Comparison of ENCODE assay signal across 1 cellular context in the genomic region with DNA sequence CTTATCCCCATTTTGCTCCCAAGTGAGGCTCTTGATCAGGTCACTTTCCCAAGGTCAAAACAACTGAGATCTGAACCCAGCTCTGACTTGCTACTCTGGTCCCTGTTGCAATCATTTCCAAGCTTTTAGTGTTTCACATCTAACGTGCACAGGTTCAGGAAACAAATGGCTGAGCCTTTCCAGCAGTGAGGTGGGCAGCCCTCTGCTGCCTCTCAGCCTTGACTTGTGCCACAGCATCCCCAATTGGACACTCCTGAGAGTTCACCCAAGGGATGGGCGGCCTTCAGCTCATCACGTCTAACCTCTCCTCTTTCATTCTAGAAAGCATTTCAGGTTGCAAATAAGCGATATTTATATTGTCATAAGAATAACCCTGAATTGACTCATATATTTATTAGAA.
TF ChIP-seq lines count a peak whose summit lies in the region.

No MANE protein-coding gene starts in this region.

TF ChIP-seq in GM23338, 12 proteins besides CTCF, POLR2A, EP300 and RAD21 (continued from another document):
- TF ChIP-seq EZH2phosphoT487 (IDR thresholded peaks at IDR 0.05; ENCODE audit: unreplicated experiment) (no peak), STAT1 (IDR thresholded peaks at IDR 0.05; ENCODE audit: unreplicated experiment) (no peak), ZNF114 (CRISPR knock-in tag; IDR thresholded peaks at IDR 0.05) (no peak), ZNF331 (CRISPR knock-in tag; IDR thresholded peaks at IDR 0.05; ENCODE audit: low read depth) (no peak)
- TF ChIP-seq, protein P1, sequence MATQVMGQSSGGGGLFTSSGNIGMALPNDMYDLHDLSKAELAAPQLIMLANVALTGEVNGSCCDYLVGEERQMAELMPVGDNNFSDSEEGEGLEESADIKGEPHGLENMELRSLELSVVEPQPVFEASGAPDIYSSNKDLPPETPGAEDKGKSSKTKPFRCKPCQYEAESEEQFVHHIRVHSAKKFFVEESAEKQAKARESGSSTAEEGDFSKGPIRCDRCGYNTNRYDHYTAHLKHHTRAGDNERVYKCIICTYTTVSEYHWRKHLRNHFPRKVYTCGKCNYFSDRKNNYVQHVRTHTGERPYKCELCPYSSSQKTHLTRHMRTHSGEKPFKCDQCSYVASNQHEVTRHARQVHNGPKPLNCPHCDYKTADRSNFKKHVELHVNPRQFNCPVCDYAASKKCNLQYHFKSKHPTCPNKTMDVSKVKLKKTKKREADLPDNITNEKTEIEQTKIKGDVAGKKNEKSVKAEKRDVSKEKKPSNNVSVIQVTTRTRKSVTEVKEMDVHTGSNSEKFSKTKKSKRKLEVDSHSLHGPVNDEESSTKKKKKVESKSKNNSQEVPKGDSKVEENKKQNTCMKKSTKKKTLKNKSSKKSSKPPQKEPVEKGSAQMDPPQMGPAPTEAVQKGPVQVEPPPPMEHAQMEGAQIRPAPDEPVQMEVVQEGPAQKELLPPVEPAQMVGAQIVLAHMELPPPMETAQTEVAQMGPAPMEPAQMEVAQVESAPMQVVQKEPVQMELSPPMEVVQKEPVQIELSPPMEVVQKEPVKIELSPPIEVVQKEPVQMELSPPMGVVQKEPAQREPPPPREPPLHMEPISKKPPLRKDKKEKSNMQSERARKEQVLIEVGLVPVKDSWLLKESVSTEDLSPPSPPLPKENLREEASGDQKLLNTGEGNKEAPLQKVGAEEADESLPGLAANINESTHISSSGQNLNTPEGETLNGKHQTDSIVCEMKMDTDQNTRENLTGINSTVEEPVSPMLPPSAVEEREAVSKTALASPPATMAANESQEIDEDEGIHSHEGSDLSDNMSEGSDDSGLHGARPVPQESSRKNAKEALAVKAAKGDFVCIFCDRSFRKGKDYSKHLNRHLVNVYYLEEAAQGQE (IDR thresholded peaks at IDR 0.05; ENCODE audit: unreplicated experiment) = no peak
- TF ChIP-seq, protein P2, sequence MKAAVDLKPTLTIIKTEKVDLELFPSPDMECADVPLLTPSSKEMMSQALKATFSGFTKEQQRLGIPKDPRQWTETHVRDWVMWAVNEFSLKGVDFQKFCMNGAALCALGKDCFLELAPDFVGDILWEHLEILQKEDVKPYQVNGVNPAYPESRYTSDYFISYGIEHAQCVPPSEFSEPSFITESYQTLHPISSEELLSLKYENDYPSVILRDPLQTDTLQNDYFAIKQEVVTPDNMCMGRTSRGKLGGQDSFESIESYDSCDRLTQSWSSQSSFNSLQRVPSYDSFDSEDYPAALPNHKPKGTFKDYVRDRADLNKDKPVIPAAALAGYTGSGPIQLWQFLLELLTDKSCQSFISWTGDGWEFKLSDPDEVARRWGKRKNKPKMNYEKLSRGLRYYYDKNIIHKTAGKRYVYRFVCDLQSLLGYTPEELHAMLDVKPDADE (IDR thresholded peaks at IDR 0.05) = no peak
- TF ChIP-seq, protein P3, sequence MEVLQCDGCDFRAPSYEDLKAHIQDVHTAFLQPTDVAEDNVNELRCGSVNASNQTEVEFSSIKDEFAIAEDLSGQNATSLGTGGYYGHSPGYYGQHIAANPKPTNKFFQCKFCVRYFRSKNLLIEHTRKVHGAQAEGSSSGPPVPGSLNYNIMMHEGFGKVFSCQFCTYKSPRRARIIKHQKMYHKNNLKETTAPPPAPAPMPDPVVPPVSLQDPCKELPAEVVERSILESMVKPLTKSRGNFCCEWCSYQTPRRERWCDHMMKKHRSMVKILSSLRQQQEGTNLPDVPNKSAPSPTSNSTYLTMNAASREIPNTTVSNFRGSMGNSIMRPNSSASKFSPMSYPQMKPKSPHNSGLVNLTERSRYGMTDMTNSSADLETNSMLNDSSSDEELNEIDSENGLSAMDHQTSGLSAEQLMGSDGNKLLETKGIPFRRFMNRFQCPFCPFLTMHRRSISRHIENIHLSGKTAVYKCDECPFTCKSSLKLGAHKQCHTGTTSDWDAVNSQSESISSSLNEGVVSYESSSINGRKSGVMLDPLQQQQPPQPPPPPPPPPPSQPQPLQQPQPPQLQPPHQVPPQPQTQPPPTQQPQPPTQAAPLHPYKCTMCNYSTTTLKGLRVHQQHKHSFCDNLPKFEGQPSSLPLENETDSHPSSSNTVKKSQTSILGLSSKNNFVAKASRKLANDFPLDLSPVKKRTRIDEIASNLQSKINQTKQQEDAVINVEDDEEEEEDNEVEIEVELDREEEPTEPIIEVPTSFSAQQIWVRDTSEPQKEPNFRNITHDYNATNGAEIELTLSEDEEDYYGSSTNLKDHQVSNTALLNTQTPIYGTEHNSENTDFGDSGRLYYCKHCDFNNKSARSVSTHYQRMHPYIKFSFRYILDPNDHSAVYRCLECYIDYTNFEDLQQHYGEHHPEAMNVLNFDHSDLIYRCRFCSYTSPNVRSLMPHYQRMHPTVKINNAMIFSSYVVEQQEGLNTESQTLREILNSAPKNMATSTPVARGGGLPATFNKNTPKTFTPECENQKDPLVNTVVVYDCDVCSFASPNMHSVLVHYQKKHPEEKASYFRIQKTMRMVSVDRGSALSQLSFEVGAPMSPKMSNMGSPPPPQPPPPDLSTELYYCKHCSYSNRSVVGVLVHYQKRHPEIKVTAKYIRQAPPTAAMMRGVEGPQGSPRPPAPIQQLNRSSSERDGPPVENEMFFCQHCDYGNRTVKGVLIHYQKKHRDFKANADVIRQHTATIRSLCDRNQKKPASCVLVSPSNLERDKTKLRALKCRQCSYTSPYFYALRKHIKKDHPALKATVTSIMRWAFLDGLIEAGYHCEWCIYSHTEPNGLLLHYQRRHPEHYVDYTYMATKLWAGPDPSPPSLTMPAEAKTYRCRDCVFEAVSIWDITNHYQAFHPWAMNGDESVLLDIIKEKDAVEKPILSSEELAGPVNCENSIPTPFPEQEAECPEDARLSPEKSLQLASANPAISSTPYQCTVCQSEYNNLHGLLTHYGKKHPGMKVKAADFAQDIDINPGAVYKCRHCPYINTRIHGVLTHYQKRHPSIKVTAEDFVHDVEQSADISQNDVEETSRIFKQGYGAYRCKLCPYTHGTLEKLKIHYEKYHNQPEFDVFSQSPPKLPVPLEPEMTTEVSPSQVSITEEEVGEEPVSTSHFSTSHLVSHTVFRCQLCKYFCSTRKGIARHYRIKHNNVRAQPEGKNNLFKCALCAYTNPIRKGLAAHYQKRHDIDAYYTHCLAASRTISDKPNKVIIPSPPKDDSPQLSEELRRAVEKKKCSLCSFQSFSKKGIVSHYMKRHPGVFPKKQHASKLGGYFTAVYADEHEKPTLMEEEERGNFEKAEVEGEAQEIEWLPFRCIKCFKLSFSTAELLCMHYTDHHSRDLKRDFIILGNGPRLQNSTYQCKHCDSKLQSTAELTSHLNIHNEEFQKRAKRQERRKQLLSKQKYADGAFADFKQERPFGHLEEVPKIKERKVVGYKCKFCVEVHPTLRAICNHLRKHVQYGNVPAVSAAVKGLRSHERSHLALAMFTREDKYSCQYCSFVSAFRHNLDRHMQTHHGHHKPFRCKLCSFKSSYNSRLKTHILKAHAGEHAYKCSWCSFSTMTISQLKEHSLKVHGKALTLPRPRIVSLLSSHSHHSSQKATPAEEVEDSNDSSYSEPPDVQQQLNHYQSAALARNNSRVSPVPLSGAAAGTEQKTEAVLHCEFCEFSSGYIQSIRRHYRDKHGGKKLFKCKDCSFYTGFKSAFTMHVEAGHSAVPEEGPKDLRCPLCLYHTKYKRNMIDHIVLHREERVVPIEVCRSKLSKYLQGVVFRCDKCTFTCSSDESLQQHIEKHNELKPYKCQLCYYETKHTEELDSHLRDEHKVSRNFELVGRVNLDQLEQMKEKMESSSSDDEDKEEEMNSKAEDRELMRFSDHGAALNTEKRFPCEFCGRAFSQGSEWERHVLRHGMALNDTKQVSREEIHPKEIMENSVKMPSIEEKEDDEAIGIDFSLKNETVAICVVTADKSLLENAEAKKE (CRISPR knock-in tag; IDR thresholded peaks at IDR 0.05) = no peak
TF ChIP-seq in GM23338: peak in this region for 0.
